ENCODE assay signal across 11 cellular contexts in the genomic region with DNA sequence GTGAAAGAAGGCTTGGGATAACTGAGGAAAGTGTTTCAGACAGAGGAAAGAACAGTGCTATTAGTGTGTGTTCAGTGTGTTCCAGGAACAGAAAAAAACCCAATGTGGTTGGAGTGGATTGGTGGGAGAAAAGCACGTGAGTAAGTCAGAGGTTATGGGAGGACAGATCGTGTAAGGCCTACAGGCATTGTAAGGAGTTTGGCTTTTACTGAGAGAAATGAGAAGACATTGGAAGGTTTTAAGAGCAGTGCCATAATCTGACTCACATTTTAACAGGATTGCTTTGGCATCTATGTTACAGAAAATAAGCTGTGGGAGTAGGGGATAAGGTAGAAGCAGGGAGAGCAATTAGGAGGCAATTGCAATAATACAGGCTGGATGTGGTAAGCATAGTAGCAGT. TPM values are rescaled to one million over a fixed set of nuclear protein-coding genes. Genes with fewer than 3 reads are reported as not detected.
A peak's percentile ranks its signal among the peaks of the same experiment; 100 is the strongest.
DNase-seq lines count a peak whose midpoint lies in the region; ATAC-seq and TF ChIP-seq lines count a peak whose summit lies in the region.
"Had no signal": no experiment of that assay in that cellular context is flagged by ENCODE, and none has a peak within 500 bp of the region (broad histone marks: within the 10 kb centered on the region; RNA-seq: fewer than 3 reads in every experiment).

No MANE protein-coding gene starts in this region.

- peaks cover 55% of the 10 kb centered on the region for H3K36me3 Mint-ChIP-seq in central memory CD8-positive, alpha-beta T cell (ENCODE audit: insufficient read depth)

- H3K23ac ChIP-seq in IMR-90 (ENCODE audit: low read depth, low read length) = peak overlapping the region; percentile 19; the same call in 1 of the 2 replicates

- no TSS peak for BruUV-seq in IMR-90 (replicated peaks; lab: Mats Ljungman, UMichigan)

- H3K9ac ChIP-seq in IMR-90 (ENCODE audit: low read depth, low read length) (no peak overlapping the region), neural cell (ENCODE audit: low read length) (no peak overlapping the region)

- peaks cover 8% of the 10 kb centered on the region for H3K4me1 ChIP-seq in IMR-90 (ENCODE audit: control insufficient read depth, insufficient read depth, low read length)

- no peak for TF ChIP-seq EP300 in neural cell (conservative IDR thresholded peaks at IDR 0.05; ENCODE audit: poor library complexity, severe bottlenecking)

- H3K27me3 Mint-ChIP-seq in central memory CD8-positive, alpha-beta T cell = no peaks in the 10 kb centered on the region

- peak; percentile 53 for DNase-seq in AG10803 (ENCODE audit: low read depth)
- DNase-seq in IMR-90 = peak; percentile 36
- DNase-seq in central memory CD8-positive, alpha-beta T cell (ENCODE audit: low spot score in 2 of 2) = no peak
- DNase-seq in SHP77 (lab: John Stamatoyannopoulos, UW) = no peak
- no peak for DNase-seq in stimulated activated naive CD4-positive, alpha-beta T cell treated with Interleukin-2 at 50 U/mL for 16 hours (lab: John Stamatoyannopoulos, UW)
- DNase-seq in DMS153 treated with DMSO at 0.1 percent for 48 hours (lab: John Stamatoyannopoulos, UW; ENCODE audit: unreplicated experiment) = no peak
- DNase-seq: GDM1; kidney glomerular epithelial cell; stimulated activated CD4-positive, alpha-beta T cell treated with anti-CD3 and anti-CD28 coated beads, Interleukin-4, amount 100 ng/mL, for 4 hours had no signal

- H3K27ac ChIP-seq in IMR-90 (ENCODE audit: insufficient read depth, low read length) (peak overlapping the region; percentile 5; the same call in 1 of the 2 replicates), neural cell (ENCODE audit: low read length) (no peak overlapping the region)

- H3K56ac ChIP-seq in IMR-90 (ENCODE audit: extremely low read depth, insufficient read depth, low read length) = no peak overlapping the region

- no peak overlapping the region for H2BK15ac ChIP-seq in IMR-90 (ENCODE audit: low read depth, low read length)

- H3K4me1 Mint-ChIP-seq in central memory CD8-positive, alpha-beta T cell = peaks cover 52% of the 10 kb centered on the region

- H3K36me3 ChIP-seq in IMR-90 (ENCODE audit: control insufficient read depth, insufficient read depth, low read length) (peaks cover 21% of the 10 kb centered on the region), neural cell (ENCODE audit: insufficient read depth, low read length) (no peaks in the 10 kb centered on the region)

- H3K18ac ChIP-seq in IMR-90 (ENCODE audit: low read depth, low read length) = peak overlapping the region; percentile 12; the same call in 1 of the 2 replicates

- peak overlapping the region; percentile 50 for H3K4me3 Mint-ChIP-seq in central memory CD8-positive, alpha-beta T cell

- H3K79me1 ChIP-seq in IMR-90 (ENCODE audit: low read depth in 1 of 2, low read length in 2 of 2) = peaks cover 17 to 33% of the 10 kb centered on the region in 2 experiments

- no peak overlapping the region for H2AK9ac ChIP-seq in IMR-90 (replicated peaks; ENCODE audit: low read depth, low read length, poor library complexity)

- H3F3A ChIP-seq in neural cell (ENCODE audit: insufficient read depth, low read length, poor library complexity, severe bottlenecking) = no peaks in the 10 kb centered on the region

- WGBS in IMR-90 (ENCODE audit: extremely low coverage in 2 of 2, insufficient read length in 1 of 2), 2 experiments = 76% methylated on average over 2 of the region's 2 CpGs; no CpG with 5 or more reads in 1 of the 2 experiments

- H3K14ac ChIP-seq in IMR-90 (replicated peaks; ENCODE audit: low read depth, low read length) = peak overlapping the region; percentile 59

- peaks cover 35% of the 10 kb centered on the region for H3K79me2 ChIP-seq in neural cell (replicated peaks; ENCODE audit: insufficient read depth, low read length)

- POLR2A ChIA-PET in IMR-90 (lab: Charles Lee; ENCODE audit: unreplicated experiment) = no interaction called here

- 0 out of 2 replicates have a peak overlapping the region, but pooled peaks have one; percentile 7 for H2AK5ac ChIP-seq in IMR-90 (ENCODE audit: low read depth, low read length)

- dilution Hi-C loops in IMR-90 (cut with HindIII; ENCODE audit: low sequenced_read_pairs, unreplicated experiment) = no loop called here

- in situ Hi-C loops in IMR-90 (cut with MboI; ENCODE audit: low sequenced_read_pairs) = no loop called here

- TF ChIP-seq CTCF in AG10803 (conservative IDR thresholded peaks at IDR 0.05; ENCODE audit: low read length) = no peak
- TF ChIP-seq CTCF in IMR-90 (conservative IDR thresholded peaks at IDR 0.05; ENCODE audit: low read depth, low read length) = no peak
- TF ChIP-seq CTCF in neural cell (IDR thresholded peaks at IDR 0.05; ENCODE audit: poor library complexity, severe bottlenecking) = no peak

- H3K9me2 ChIP-seq in neural cell (ENCODE audit: insufficient read depth, low read length) = no peaks in the 10 kb centered on the region

- H2AFZ ChIP-seq in IMR-90 (replicated peaks; ENCODE audit: low read length, poor library complexity) (no peak overlapping the region), neural cell (ENCODE audit: low read depth, low read length) (no peak overlapping the region)

- peak overlapping the region; percentile 33 for H3K27ac Mint-ChIP-seq in central memory CD8-positive, alpha-beta T cell (ENCODE audit: low read depth)

- no peak overlapping the region for H4K5ac ChIP-seq in IMR-90 (ENCODE audit: low read depth, low read length)

- H3K9me1 ChIP-seq in IMR-90 (ENCODE audit: insufficient read depth, low read length) = peaks cover 7% of the 10 kb centered on the region; the same call in 1 of the 2 replicates

- H3K9me3 ChIP-seq in IMR-90 (ENCODE audit: control insufficient read depth, insufficient read depth, low read length) = no peaks in the 10 kb centered on the region
- no peaks in the 10 kb centered on the region for H3K9me3 ChIP-seq in neural cell (ENCODE audit: low read length)

- TF ChIP-seq POLR2A in IMR-90 (IDR thresholded peaks at IDR 0.05; ENCODE audit: low read depth, low read length) = no peak

- H4K20me1 ChIP-seq in IMR-90 (ENCODE audit: insufficient read depth, low read length) (peaks cover 29% of the 10 kb centered on the region), neural cell (ENCODE audit: insufficient read depth) (no peaks in the 10 kb centered on the region)

- no peaks in the 10 kb centered on the region for H3K9me3 Mint-ChIP-seq in central memory CD8-positive, alpha-beta T cell

- intact Hi-C loops in IMR-90 (cut with micrococcal nuclease) = loop anchor here (5.0 to 10.0 kb wide), 3 partner anchors 424 to 754 kb away; a partner anchor contains a TSS

- CTCF ChIA-PET in IMR-90 (lab: Yijun Ruan, JAX) = no interaction called here

- no peak for ATAC-seq in IMR-90 (ENCODE audit: low read depth)
- no peak for ATAC-seq in central memory CD8-positive, alpha-beta T cell (replicated peaks; ENCODE audit: extremely low read depth, poor library complexity, severe bottlenecking)
- no peak for ATAC-seq in GM21381 (IDR thresholded peaks at IDR 0.05; ENCODE audit: unreplicated experiment)

- no peak overlapping the region for H2BK20ac ChIP-seq in IMR-90 (ENCODE audit: low read depth, low read length)

- H4K91ac ChIP-seq in IMR-90 (ENCODE audit: insufficient read depth, low read depth, low read length) = no peak overlapping the region

- H3K27me3 ChIP-seq in IMR-90 (ENCODE audit: control insufficient read depth, insufficient read depth, low read length) (no peaks in the 10 kb centered on the region), neural cell (ENCODE audit: insufficient read depth, low read depth, low read length) (no peaks in the 10 kb centered on the region)

- H3K4me2 ChIP-seq in IMR-90 (ENCODE audit: low read depth, low read length) = peak overlapping the region; percentile 45; the same call in 1 of the 2 replicates
- no peak overlapping the region for H3K4me2 ChIP-seq in neural cell (ENCODE audit: low read length)

- H2BK120ac ChIP-seq in IMR-90 (ENCODE audit: low read depth, low read length) = no peak overlapping the region

- H3K4me3 ChIP-seq in AG10803 (ENCODE audit: low read length) = 0 out of 2 replicates have a peak overlapping the region, but pooled peaks have one; percentile 5
- no peak overlapping the region; the same call in 1 of the 2 replicates for H3K4me3 ChIP-seq in IMR-90 (ENCODE audit: insufficient read depth, low read depth, low read length)
- peak overlapping the region; percentile 2 for H3K4me3 ChIP-seq in neural cell (ENCODE audit: low read length)

- TF ChIP-seq RAD21 in IMR-90 (IDR thresholded peaks at IDR 0.05; ENCODE audit: low read length) = no peak
- TF ChIP-seq RAD21 in neural cell (conservative IDR thresholded peaks at IDR 0.05) = no peak

- H2BK5ac ChIP-seq in IMR-90 (ENCODE audit: low read depth, low read length, poor library complexity, severe bottlenecking) = peak overlapping the region; percentile 52

- peak overlapping the region in 1 of 2 experiments; percentile 7; a peak in 1 of 4 replicates for H4K8ac ChIP-seq in IMR-90 (ENCODE audit: low read depth in 2 of 2, low read length in 2 of 2)

- peak overlapping the region; percentile 52; the same call in 1 of the 2 replicates for H3K4ac ChIP-seq in IMR-90 (ENCODE audit: low read depth, low read length)

TF ChIP-seq in IMR-90, 13 proteins besides CTCF, POLR2A, EP300 and RAD21 (continues in another document):
- TF ChIP-seq NFE2L2 (IDR thresholded peaks at IDR 0.05; ENCODE audit: low read depth, low read length) (no peak), CHD1 (IDR thresholded peaks at IDR 0.05; ENCODE audit: low read depth, low read length) (no peak)

TF ChIP-seq in neural cell, 6 proteins besides CTCF, POLR2A, EP300 and RAD21 (continues in another document):
- TF ChIP-seq TAF1 (IDR thresholded peaks at IDR 0.05; ENCODE audit: low read depth) = no peak

RNA-seq across cellular contexts. Expression of a gene that starts 4.8 kb away (rescaled TPM):
- 212 and 361 TPM in 2 replicates for total RNA-seq in IMR-90 (2012; rRNA removed)
- 91.0 and 132 TPM in 2 replicates for polyA plus RNA-seq in IMR-90 (2012; rRNA removed)
- polyA plus RNA-seq in IMR-90 (2012; cell fraction: cytosol; rRNA removed) = 38.8 and 57.1 TPM in 2 replicates
- 9.7 and 50.2 TPM in 2 replicates for polyA plus RNA-seq in IMR-90 (2012; cell fraction: nucleus; rRNA removed; ENCODE audit: low replicate concordance)
- 179 and 197 TPM in 2 replicates for polyA plus RNA-seq in neural cell
- 112 and 124 TPM in 2 replicates for polyA minus RNA-seq in neural cell

RNA-seq across cellular contexts. Expression of a gene that starts 22.4 kb away (rescaled TPM):
- total RNA-seq in IMR-90 (2012; rRNA removed) = not detected in 2 replicates
- not detected in 2 replicates for polyA plus RNA-seq in IMR-90 (2012; rRNA removed)
- polyA plus RNA-seq in IMR-90 (2012; cell fraction: cytosol; rRNA removed) = not detected in 2 replicates
- polyA plus RNA-seq in IMR-90 (2012; cell fraction: nucleus; rRNA removed; ENCODE audit: low replicate concordance) = not detected in 2 replicates
- polyA plus RNA-seq in neural cell = not detected in 2 replicates
- not detected in 2 replicates for polyA minus RNA-seq in neural cell

RNA-seq across cellular contexts. Expression of a gene that starts 40.5 kb away (rescaled TPM):
- total RNA-seq in IMR-90 (2012; rRNA removed) = 2.8 and 3.2 TPM in 2 replicates
- 2.6 and 4.2 TPM in 2 replicates for polyA plus RNA-seq in IMR-90 (2012; rRNA removed)
- 0.45 and 1.8 TPM in 2 replicates for polyA plus RNA-seq in IMR-90 (2012; cell fraction: cytosol; rRNA removed)
- 0.52 and 0.64 TPM in 2 replicates for polyA plus RNA-seq in IMR-90 (2012; cell fraction: nucleus; rRNA removed; ENCODE audit: low replicate concordance)
- polyA plus RNA-seq in neural cell = not detected in 2 replicates
- 0.24 TPM in 1 of 2 replicates, not detected in the other for polyA minus RNA-seq in neural cell

Comparison
In these comparisons a context has a peak if more than half of its experiments do, and no peak if none do; other contexts are left out.
1. DNase-seq: peak in AG10803 (single experiment) and IMR-90 (single experiment); none in central memory CD8-positive, alpha-beta T cell (0 of 2), SHP77 (0 of 2), stimulated activated naive CD4-positive, alpha-beta T cell treated with Interleukin-2 at 50 U/mL for 16 hours (single experiment) and DMS153 treated with DMSO at 0.1 percent for 48 hours (single experiment).